Comparison of ENCODE assay signal across 1 cellular context in genomic region chr4:76780781-76781697, GRCh38.
TF ChIP-seq lines count a peak whose summit lies in the region.

No MANE protein-coding gene starts in this region.

TF ChIP-seq in H1, 55 proteins besides CTCF, POLR2A, EP300 and RAD21:
- TF ChIP-seq NRF1 (IDR thresholded peaks at IDR 0.05; ENCODE audit: low read depth, low read length) (no peak), KDM1A (IDR thresholded peaks at IDR 0.05; ENCODE audit: borderline replicate concordance, low read length) (0 out of 2 replicates have a peak, but pooled peaks have one; percentile 64)
